Comparison of ENCODE assay signal across 33 cellular contexts in genomic region chr13:58004761-58005160, GRCh38.
"Had no signal": no experiment of that assay in that cellular context is flagged by ENCODE, and none has a peak within 500 bp of the region (broad histone marks: within the 10 kb centered on the region; RNA-seq: fewer than 3 reads in every experiment).

No MANE protein-coding gene starts in this region.

- H3K27me3 ChIP-seq: adrenal gland, breast epithelium, cardiac muscle cell, esophagus muscularis mucosa, foreskin keratinocyte, gastrocnemius medialis, heart left ventricle had no signal

- H3K4me3 ChIP-seq: adrenal gland, breast epithelium, cardiac muscle cell, esophagus muscularis mucosa, gastrocnemius medialis, heart left ventricle had no signal

- H3K4me1 ChIP-seq: adrenal gland, breast epithelium, esophagus muscularis mucosa, foreskin keratinocyte, gastrocnemius medialis, heart left ventricle had no signal

- H3K36me3 Mint-ChIP-seq: activated CD4-positive, alpha-beta memory T cell treated with anti-CD3 and anti-CD28 coated beads for 36 hours; activated CD8-positive, alpha-beta memory T cell treated with anti-CD3 and anti-CD28 coated beads, Interleukin-2, amount 10 ng/mL, durations not matched to agents 7 days and 5 days; activated naive CD4-positive, alpha-beta T cell treated with anti-CD3 and anti-CD28 coated beads, Interleukin-2, amount 50 U/mL, for 24 hours; activated naive CD8-positive, alpha-beta T cell treated with anti-CD3 and anti-CD28 coated beads for 36 hours; brain had no signal

- H3K27ac ChIP-seq: adrenal gland, breast epithelium, cardiac muscle cell, esophagus muscularis mucosa, foreskin keratinocyte, gastrocnemius medialis, heart left ventricle had no signal

- H3K36me3 ChIP-seq: adrenal gland, breast epithelium, cardiac muscle cell, esophagus muscularis mucosa, gastrocnemius medialis, heart left ventricle had no signal

- H3K9me3 ChIP-seq: breast epithelium, gastrocnemius medialis had no signal

- DNase-seq: activated CD4-positive, alpha-beta memory T cell treated with anti-CD3 and anti-CD28 coated beads for 36 hours; activated CD4-positive, alpha-beta T cell treated with anti-CD3 and anti-CD28 coated beads for 36 hours; activated CD4-positive, alpha-beta T cell treated with anti-CD3 and anti-CD28 coated beads, Interleukin-2, amount 10 ng/mL, durations not matched to agents 24 days and 14 days; activated CD4-positive, CD25-positive, alpha-beta regulatory T cell; activated CD4-positive, CD25-positive, alpha-beta regulatory T cell treated with anti-CD3 and anti-CD28 coated beads, Interleukin-2, amount 50 U/mL, for 72 hours; activated CD8-positive, alpha-beta memory T cell treated with anti-CD3 and anti-CD28 coated beads, Interleukin-2, amount 10 ng/mL, durations not matched to agents 7 days and 5 days; activated CD8-positive, alpha-beta memory T cell treated with anti-CD3 and anti-CD28 coated beads, Interleukin-2, amount 50 U/mL, for 4 hours; activated CD8-positive, alpha-beta T cell treated with anti-CD3 and anti-CD28 coated beads, Interleukin-2, amount 10 ng/mL, durations not matched to agents 7 days and 5 days; activated effector memory CD4-positive, alpha-beta T cell treated with anti-CD3 and anti-CD28 coated beads, Interleukin-2, amount 50 U/mL, for 16 hours; activated naive CD4-positive, alpha-beta T cell treated with anti-CD3 and anti-CD28 coated beads for 36 hours; activated naive CD8-positive, alpha-beta T cell treated with anti-CD3 and anti-CD28 coated beads for 36 hours; activated naive CD8-positive, alpha-beta T cell treated with anti-CD3 and anti-CD28 coated beads, Interleukin-2, amount 50 U/mL, for 24 hours; activated T-cell treated with anti-CD3 and anti-CD28 coated beads, Interleukin-2, amount 50 U/mL, for 1 hour; activated T-cell treated with anti-CD3 and anti-CD28 coated beads, Interleukin-2, amount 50 U/mL, for 48 hours; adrenal gland; aorta; central memory CD4-positive, alpha-beta T cell; cortex of kidney; dermis blood vessel endothelial cell; effector CD4-positive, alpha-beta T cell; effector memory CD8-positive, alpha-beta T cell; erythroblast; foreskin keratinocyte; gastrocnemius medialis; glutamatergic neuron; heart left ventricle had no signal

- ATAC-seq: activated CD4-positive, alpha-beta T cell treated with anti-CD3 and anti-CD28 coated beads for 36 hours; activated CD8-positive, alpha-beta memory T cell treated with anti-CD3 and anti-CD28 coated beads, Interleukin-2, amount 10 ng/mL, durations not matched to agents 7 days and 5 days; activated CD8-positive, alpha-beta T cell treated with anti-CD3 and anti-CD28 coated beads, Interleukin-2, amount 10 ng/mL, durations not matched to agents 7 days and 5 days; activated naive CD8-positive, alpha-beta T cell treated with anti-CD3 and anti-CD28 coated beads, Interleukin-2, amount 50 U/mL, for 24 hours; effector memory CD8-positive, alpha-beta T cell; foreskin keratinocyte; gastrocnemius medialis; heart left ventricle had no signal

- H3K4me3 Mint-ChIP-seq: activated CD4-positive, alpha-beta memory T cell treated with anti-CD3 and anti-CD28 coated beads for 36 hours; activated CD4-positive, alpha-beta T cell treated with anti-CD3 and anti-CD28 coated beads for 36 hours; activated CD4-positive, alpha-beta T cell treated with anti-CD3 and anti-CD28 coated beads, Interleukin-2, amount 10 ng/mL, durations not matched to agents 24 days and 14 days; activated CD8-positive, alpha-beta memory T cell treated with anti-CD3 and anti-CD28 coated beads, Interleukin-2, amount 10 ng/mL, durations not matched to agents 7 days and 5 days; activated CD8-positive, alpha-beta T cell treated with anti-CD3 and anti-CD28 coated beads, Interleukin-2, amount 10 ng/mL, durations not matched to agents 7 days and 5 days; activated naive CD4-positive, alpha-beta T cell treated with anti-CD3 and anti-CD28 coated beads for 36 hours; activated naive CD4-positive, alpha-beta T cell treated with anti-CD3 and anti-CD28 coated beads, Interleukin-2, amount 50 U/mL, for 24 hours; activated naive CD8-positive, alpha-beta T cell treated with anti-CD3 and anti-CD28 coated beads for 36 hours; activated naive CD8-positive, alpha-beta T cell treated with anti-CD3 and anti-CD28 coated beads, Interleukin-2, amount 50 U/mL, for 24 hours; activated T-helper 1 cell treated with anti-CD3 and anti-CD28 coated beads, Interleukin-12 subunit alpha, Interleukin-12 subunit beta, Interleukin-2, Interleukin-4 antibody, amounts not matched to agents 30 ng/mL and 10 ng/mL and 1 ng/mL, durations not matched to agents 14 hours and 24 hours and 36 hours; brain; effector memory CD8-positive, alpha-beta T cell had no signal

- H3K4me1 Mint-ChIP-seq: activated CD4-positive, alpha-beta T cell treated with anti-CD3 and anti-CD28 coated beads for 36 hours; activated CD4-positive, alpha-beta T cell treated with anti-CD3 and anti-CD28 coated beads, Interleukin-2, amount 10 ng/mL, durations not matched to agents 24 days and 14 days; activated CD8-positive, alpha-beta memory T cell treated with anti-CD3 and anti-CD28 coated beads, Interleukin-2, amount 10 ng/mL, durations not matched to agents 7 days and 5 days; activated naive CD4-positive, alpha-beta T cell treated with anti-CD3 and anti-CD28 coated beads, Interleukin-2, amount 50 U/mL, for 24 hours; activated naive CD8-positive, alpha-beta T cell treated with anti-CD3 and anti-CD28 coated beads for 36 hours; activated naive CD8-positive, alpha-beta T cell treated with anti-CD3 and anti-CD28 coated beads, Interleukin-2, amount 50 U/mL, for 24 hours; brain had no signal

- H3K27ac Mint-ChIP-seq: activated CD4-positive, alpha-beta memory T cell treated with anti-CD3 and anti-CD28 coated beads for 36 hours; activated CD4-positive, alpha-beta T cell treated with anti-CD3 and anti-CD28 coated beads for 36 hours; activated CD4-positive, alpha-beta T cell treated with anti-CD3 and anti-CD28 coated beads, Interleukin-2, amount 10 ng/mL, durations not matched to agents 24 days and 14 days; activated CD8-positive, alpha-beta memory T cell treated with anti-CD3 and anti-CD28 coated beads, Interleukin-2, amount 10 ng/mL, durations not matched to agents 7 days and 5 days; activated CD8-positive, alpha-beta T cell treated with anti-CD3 and anti-CD28 coated beads, Interleukin-2, amount 10 ng/mL, durations not matched to agents 7 days and 5 days; activated naive CD4-positive, alpha-beta T cell treated with anti-CD3 and anti-CD28 coated beads for 36 hours; activated naive CD4-positive, alpha-beta T cell treated with anti-CD3 and anti-CD28 coated beads, Interleukin-2, amount 50 U/mL, for 24 hours; activated naive CD8-positive, alpha-beta T cell treated with anti-CD3 and anti-CD28 coated beads for 36 hours; activated naive CD8-positive, alpha-beta T cell treated with anti-CD3 and anti-CD28 coated beads, Interleukin-2, amount 50 U/mL, for 24 hours; activated T-helper 1 cell treated with anti-CD3 and anti-CD28 coated beads, Interleukin-12 subunit alpha, Interleukin-12 subunit beta, Interleukin-2, Interleukin-4 antibody, amounts not matched to agents 30 ng/mL and 10 ng/mL and 1 ng/mL, durations not matched to agents 14 hours and 24 hours and 36 hours; activated T-helper 2 cell treated with anti-CD3 and anti-CD28 coated beads, Interferon-gamma antibody, Interleukin-2, Interleukin-4, amounts not matched to agents 10 μg/mL and 5 μg/mL and 100 μg/mL, durations not matched to agents 14 hours and 24 hours and 36 hours; brain; effector memory CD8-positive, alpha-beta T cell had no signal

- H3K27me3 Mint-ChIP-seq: activated CD4-positive, alpha-beta memory T cell treated with anti-CD3 and anti-CD28 coated beads for 36 hours; activated CD4-positive, alpha-beta T cell treated with anti-CD3 and anti-CD28 coated beads for 36 hours; activated CD4-positive, alpha-beta T cell treated with anti-CD3 and anti-CD28 coated beads, Interleukin-2, amount 10 ng/mL, durations not matched to agents 24 days and 14 days; activated CD8-positive, alpha-beta memory T cell treated with anti-CD3 and anti-CD28 coated beads, Interleukin-2, amount 10 ng/mL, durations not matched to agents 7 days and 5 days; activated naive CD4-positive, alpha-beta T cell treated with anti-CD3 and anti-CD28 coated beads, Interleukin-2, amount 50 U/mL, for 24 hours; activated naive CD8-positive, alpha-beta T cell treated with anti-CD3 and anti-CD28 coated beads for 36 hours; activated naive CD8-positive, alpha-beta T cell treated with anti-CD3 and anti-CD28 coated beads, Interleukin-2, amount 50 U/mL, for 24 hours; effector memory CD8-positive, alpha-beta T cell had no signal
